ENCODE assay signal across 9 cellular contexts in the genomic region with DNA sequence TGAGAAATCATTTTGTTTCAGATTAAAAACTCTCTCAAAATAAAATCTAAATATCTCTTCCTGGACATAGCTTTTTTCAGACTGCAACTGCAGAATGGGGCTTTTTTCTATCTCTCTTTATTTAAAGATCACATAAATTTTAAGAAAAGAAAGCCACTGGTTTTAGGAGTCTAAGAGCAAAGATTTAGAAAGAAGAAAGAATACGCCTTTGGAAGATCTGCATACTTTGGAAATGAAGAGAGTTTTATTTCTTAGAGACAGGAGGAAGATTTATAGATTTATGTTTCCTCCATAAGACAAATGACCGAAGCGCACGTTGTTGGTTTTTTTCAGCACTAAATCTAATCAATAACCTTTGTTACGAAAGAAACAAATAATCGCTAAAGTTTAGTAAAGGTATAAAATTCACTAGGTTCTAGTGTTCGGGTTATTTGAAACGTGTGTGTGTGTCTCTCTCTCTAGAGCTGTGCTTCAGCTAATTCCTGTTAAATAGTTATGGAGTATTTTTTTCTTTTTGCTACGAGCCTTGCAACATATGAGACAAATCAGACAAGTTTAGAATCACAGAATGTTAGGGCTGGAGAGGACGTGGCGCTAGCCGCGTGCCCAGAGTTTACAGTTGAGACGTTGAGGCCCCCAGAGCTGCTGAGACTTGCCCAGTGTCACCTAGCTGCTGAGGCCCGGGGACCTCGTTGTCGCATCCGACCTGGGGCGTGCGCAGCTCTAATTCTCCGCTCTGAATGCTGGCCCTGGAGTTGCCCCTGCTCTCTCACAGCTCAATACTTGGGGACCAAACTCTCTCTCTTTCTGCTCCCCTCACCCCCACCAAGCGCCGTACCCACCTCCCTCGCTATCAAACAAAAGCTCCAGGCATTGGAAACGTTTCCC.
DNase-seq lines count a peak whose midpoint lies in the region; ATAC-seq lines count a peak whose summit lies in the region.
"Had no signal": no experiment of that assay in that cellular context is flagged by ENCODE, and none has a peak within 500 bp of the region (broad histone marks: within the 10 kb centered on the region; RNA-seq: fewer than 3 reads in every experiment).

No MANE protein-coding gene starts in this region.

- no peaks in the 10 kb centered on the region for H3K9me3 Mint-ChIP-seq in activated naive CD8-positive, alpha-beta T cell (ENCODE audit: low read depth)

- peak overlapping the region; percentile 85 for H3K4me3 Mint-ChIP-seq in activated naive CD8-positive, alpha-beta T cell

- H3K4me1 ChIP-seq in iPS-18a (ENCODE audit: control insufficient read depth, low read depth, low read length) = peaks cover 18% of the 10 kb centered on the region
- H3K4me1 ChIP-seq in skeletal muscle tissue (ENCODE audit: control insufficient read depth in 3 of 3, insufficient read depth in 3 of 3, low read length in 3 of 3) = peaks cover 21 to 29% (median 25%) of the 10 kb centered on the region in 3 donors

- ATAC-seq in HG02870 (IDR thresholded peaks at IDR 0.05; ENCODE audit: unreplicated experiment) = no peak
- no peak for ATAC-seq in GM21526 (IDR thresholded peaks at IDR 0.05; ENCODE audit: low FRiP score, unreplicated experiment)

- H3K27me3 Mint-ChIP-seq in activated naive CD8-positive, alpha-beta T cell = peaks cover 13% of the 10 kb centered on the region

- DNase-seq in HT-29 (ENCODE audit: low spot score) (peak; percentile 53), kidney tubule cell (ENCODE audit: low spot score) (no peak)
- no peak for DNase-seq in stimulated activated CD4-positive, alpha-beta T cell treated with anti-CD3 and anti-CD28 coated beads, Interleukin-4, amount 100 ng/mL, for 24 hours
- DNase-seq: NCI-H2029 treated with DMSO at 0.1 percent for 48 hours had no signal

- H3K36me3 ChIP-seq in iPS-18a (ENCODE audit: control insufficient read depth, low read depth, low read length) (no peaks in the 10 kb centered on the region), skeletal muscle tissue (ENCODE audit: control insufficient read depth in 3 of 3, insufficient read depth in 3 of 3, low read length in 3 of 3) (no peaks in the 10 kb centered on the region)

- H3K9ac ChIP-seq in iPS-18a (ENCODE audit: low read length) (no peak overlapping the region), skeletal muscle tissue (ENCODE audit: low read depth in 1 of 3, low read length in 3 of 3) (peak overlapping the region in 2 of 3 donors; percentile 16 to 60)

- H3K4me1 Mint-ChIP-seq in activated naive CD8-positive, alpha-beta T cell (ENCODE audit: low read depth) = peaks cover 42% of the 10 kb centered on the region

- H3K4me3 ChIP-seq in iPS-18a (ENCODE audit: low read length) (peak overlapping the region; percentile 50), skeletal muscle tissue (ENCODE audit: low read length in 3 of 3) (peak overlapping the region; percentile 41 to 49 (median 42))

- peak overlapping the region; percentile 87 for H3K27ac Mint-ChIP-seq in activated naive CD8-positive, alpha-beta T cell

- no peaks in the 10 kb centered on the region for H3K9me3 ChIP-seq in iPS-18a (ENCODE audit: control insufficient read depth, low read depth, low read length)
- peaks cover 0 to 2% (median 0%) of the 10 kb centered on the region in 3 donors for H3K9me3 ChIP-seq in skeletal muscle tissue (ENCODE audit: control insufficient read depth in 3 of 3, low read length in 3 of 3)

- H3K27ac ChIP-seq in iPS-18a (ENCODE audit: low read length) (no peak overlapping the region), skeletal muscle tissue (ENCODE audit: low read depth, low read length) (no peak overlapping the region)

- H3K36me3 Mint-ChIP-seq in activated naive CD8-positive, alpha-beta T cell = no peaks in the 10 kb centered on the region

- H3K27me3 ChIP-seq in iPS-18a (ENCODE audit: control insufficient read depth, insufficient read depth, low read length) (peaks cover 99% of the 10 kb centered on the region), skeletal muscle tissue (ENCODE audit: control insufficient read depth in 3 of 3, insufficient read depth in 3 of 3, low read length in 3 of 3) (peaks cover 45 to 53% (median 45%) of the 10 kb centered on the region in 3 donors)
